8 cellular contexts compared by ENCODE assay signal in genomic region chr2:68709421-68709911, GRCh38. TPM values are rescaled to one million over a fixed set of nuclear protein-coding genes. Genes with fewer than 3 reads are reported as not detected.
DNase-seq lines count a peak whose midpoint lies in the region; ATAC-seq and TF ChIP-seq lines count a peak whose summit lies in the region.

No MANE protein-coding gene starts in this region.

- H3K4me2 ChIP-seq in smooth muscle cell = peak overlapping the region; percentile 75

- H3K4me3 ChIP-seq in right atrium auricular region = no peak overlapping the region
- no peak overlapping the region for H3K4me3 ChIP-seq in smooth muscle cell

- H3K27me3 ChIP-seq in right atrium auricular region = no peaks in the 10 kb centered on the region
- H3K27me3 ChIP-seq in smooth muscle cell (ENCODE audit: low read depth) = no peaks in the 10 kb centered on the region

- H3K36me3 Mint-ChIP-seq in activated T-helper 17 cell treated with anti-CD3 and anti-CD28 coated beads, Interleukin-2, amount 50 U/mL, for 72 hours (ENCODE audit: low read depth) = no peaks in the 10 kb centered on the region
- peaks cover 10% of the 10 kb centered on the region for H3K36me3 Mint-ChIP-seq in activated T-helper 1 cell treated with anti-CD3 and anti-CD28 coated beads, Interleukin-12 subunit alpha, Interleukin-12 subunit beta, Interleukin-2, Interleukin-4 antibody, amounts not matched to agents 30 ng/mL and 10 ng/mL and 1 ng/mL, durations not matched to agents 14 hours and 24 hours and 36 hours (ENCODE audit: low read depth)

- H3K4me1 Mint-ChIP-seq in activated T-helper 17 cell treated with anti-CD3 and anti-CD28 coated beads, Interleukin-2, amount 50 U/mL, for 72 hours = peaks cover 20% of the 10 kb centered on the region
- peaks cover 36% of the 10 kb centered on the region for H3K4me1 Mint-ChIP-seq in activated T-helper 1 cell treated with anti-CD3 and anti-CD28 coated beads, Interleukin-12 subunit alpha, Interleukin-12 subunit beta, Interleukin-2, Interleukin-4 antibody, amounts not matched to agents 30 ng/mL and 10 ng/mL and 1 ng/mL, durations not matched to agents 14 hours and 24 hours and 36 hours (ENCODE audit: low read depth)

- H3F3A ChIP-seq in smooth muscle cell (ENCODE audit: low read depth) = peaks cover 11% of the 10 kb centered on the region

- peak; percentile 40 to 80 for TF ChIP-seq CTCF in right atrium auricular region (IDR thresholded peaks at IDR 0.05)
- peak; percentile 74 for TF ChIP-seq CTCF in smooth muscle cell (IDR thresholded peaks at IDR 0.05; ENCODE audit: borderline replicate concordance, insufficient read depth, poor library complexity, severe bottlenecking)

- ATAC-seq in activated T-helper 17 cell treated with anti-CD3 and anti-CD28 coated beads, Interleukin-2, amount 50 U/mL, for 72 hours (replicated peaks) = peak; percentile 75
- no peak for ATAC-seq in HG03025 (IDR thresholded peaks at IDR 0.05; ENCODE audit: low FRiP score, unreplicated experiment)

- peak overlapping the region; percentile 38 for H3K4me3 Mint-ChIP-seq in activated T-helper 17 cell treated with anti-CD3 and anti-CD28 coated beads, Interleukin-2, amount 50 U/mL, for 72 hours
- H3K4me3 Mint-ChIP-seq in activated T-helper 1 cell treated with anti-CD3 and anti-CD28 coated beads, Interleukin-12 subunit alpha, Interleukin-12 subunit beta, Interleukin-2, Interleukin-4 antibody, amounts not matched to agents 30 ng/mL and 10 ng/mL and 1 ng/mL, durations not matched to agents 14 hours and 24 hours and 36 hours = no peak overlapping the region

- H3K36me3 ChIP-seq in right atrium auricular region (no peaks in the 10 kb centered on the region), smooth muscle cell (ENCODE audit: low read depth) (no peaks in the 10 kb centered on the region)

- H4K20me1 ChIP-seq in smooth muscle cell (ENCODE audit: low read depth) = no peaks in the 10 kb centered on the region

- DNase-seq in DMS53 (lab: John Stamatoyannopoulos, UW) = peak; percentile 81
- DNase-seq in HCEC 1CT = peak; percentile 59
- DNase-seq in NCI-H2227 treated with DMSO at 0.1 percent for 48 hours (lab: John Stamatoyannopoulos, UW) = peak; percentile 73
- DNase-seq in right atrium auricular region (ENCODE audit: low spot score) = no peak
- DNase-seq in smooth muscle cell (lab: John Stamatoyannopoulos, UW; ENCODE audit: unreplicated experiment) = no peak
- no peak for DNase-seq in activated T-helper 1 cell treated with anti-CD3 and anti-CD28 coated beads, Interleukin-12 subunit alpha, Interleukin-12 subunit beta, Interleukin-2, Interleukin-4 antibody, amounts not matched to agents 30 ng/mL and 10 ng/mL and 1 ng/mL, durations not matched to agents 14 hours and 24 hours and 36 hours (ENCODE audit: low spot score)

- H2AFZ ChIP-seq in smooth muscle cell (ENCODE audit: low read depth) = peak overlapping the region; percentile 44

- H3K9ac ChIP-seq in smooth muscle cell (ENCODE audit: low read depth) = no peak overlapping the region

- intact Hi-C loops in activated T-helper 1 cell treated with anti-CD3 and anti-CD28 coated beads, Interleukin-12 subunit alpha, Interleukin-12 subunit beta, Interleukin-2, Interleukin-4 antibody, amounts not matched to agents 30 ng/mL and 10 ng/mL and 1 ng/mL, durations not matched to agents 14 hours and 24 hours and 36 hours (cut with micrococcal nuclease) = loop anchor here (1.0 to 2.0 kb wide), 5 partner anchors 19 to 216 kb away; partner anchors contain the start of gene ARHGAP25

- no peaks in the 10 kb centered on the region for H3K4me1 ChIP-seq in right atrium auricular region
- H3K4me1 ChIP-seq in smooth muscle cell (ENCODE audit: low read depth) = no peaks in the 10 kb centered on the region

- peak overlapping the region; percentile 15 for H3K27ac Mint-ChIP-seq in activated T-helper 17 cell treated with anti-CD3 and anti-CD28 coated beads, Interleukin-2, amount 50 U/mL, for 72 hours
- no peak overlapping the region for H3K27ac Mint-ChIP-seq in activated T-helper 1 cell treated with anti-CD3 and anti-CD28 coated beads, Interleukin-12 subunit alpha, Interleukin-12 subunit beta, Interleukin-2, Interleukin-4 antibody, amounts not matched to agents 30 ng/mL and 10 ng/mL and 1 ng/mL, durations not matched to agents 14 hours and 24 hours and 36 hours

- H3K27ac ChIP-seq in right atrium auricular region = no peak overlapping the region
- no peak overlapping the region for H3K27ac ChIP-seq in smooth muscle cell (ENCODE audit: low read depth)

- H3K9me3 Mint-ChIP-seq in activated T-helper 17 cell treated with anti-CD3 and anti-CD28 coated beads, Interleukin-2, amount 50 U/mL, for 72 hours = no peaks in the 10 kb centered on the region
- no peaks in the 10 kb centered on the region for H3K9me3 Mint-ChIP-seq in activated T-helper 1 cell treated with anti-CD3 and anti-CD28 coated beads, Interleukin-12 subunit alpha, Interleukin-12 subunit beta, Interleukin-2, Interleukin-4 antibody, amounts not matched to agents 30 ng/mL and 10 ng/mL and 1 ng/mL, durations not matched to agents 14 hours and 24 hours and 36 hours

- 27% methylated on average over 5 of the region's 5 CpGs for WGBS in smooth muscle cell (ENCODE audit: low lambda C conversion rate)

- H3K27me3 Mint-ChIP-seq in activated T-helper 17 cell treated with anti-CD3 and anti-CD28 coated beads, Interleukin-2, amount 50 U/mL, for 72 hours = no peaks in the 10 kb centered on the region
- H3K27me3 Mint-ChIP-seq in activated T-helper 1 cell treated with anti-CD3 and anti-CD28 coated beads, Interleukin-12 subunit alpha, Interleukin-12 subunit beta, Interleukin-2, Interleukin-4 antibody, amounts not matched to agents 30 ng/mL and 10 ng/mL and 1 ng/mL, durations not matched to agents 14 hours and 24 hours and 36 hours (ENCODE audit: insufficient read depth) = peaks cover 6% of the 10 kb centered on the region

- no peaks in the 10 kb centered on the region for H3K79me2 ChIP-seq in smooth muscle cell (ENCODE audit: low read depth)

- no peaks in the 10 kb centered on the region for H3K9me3 ChIP-seq in right atrium auricular region
- H3K9me3 ChIP-seq in smooth muscle cell (replicated peaks; ENCODE audit: low read depth) = no peaks in the 10 kb centered on the region

RNA-seq across cellular contexts. Expression of gene ARHGAP25, which starts 25.1 kb away (rescaled TPM):
- total RNA-seq in activated T-helper 17 cell treated with anti-CD3 and anti-CD28 coated beads, Interleukin-2, amount 50 U/mL, for 72 hours = 10 to 100 TPM; 54.0 to 95.9 TPM
- total RNA-seq in right atrium auricular region (10 to 100 TPM in 1 of 2 donors, 1 to 10 TPM in 1; 4.2 to 12.8 TPM), smooth muscle cell (1.2 and 2.0 TPM in 2 replicates)
- polyA plus RNA-seq in smooth muscle cell = 1.5 and 2.7 TPM in 2 replicates
- 71.6 and 74.2 TPM in 2 replicates for total RNA-seq in activated T-helper 1 cell treated with anti-CD3 and anti-CD28 coated beads, Interleukin-12 subunit alpha, Interleukin-12 subunit beta, Interleukin-2, Interleukin-4 antibody, amounts not matched to agents 30 ng/mL and 10 ng/mL and 1 ng/mL, durations not matched to agents 14 hours and 24 hours and 36 hours

Comparison
In these comparisons a context has a peak if more than half of its experiments do, and no peak if none do; other contexts are left out.
1. DNase-seq: peak in DMS53 (single experiment), HCEC 1CT (single experiment) and NCI-H2227 treated with DMSO at 0.1 percent for 48 hours (single experiment); none in right atrium auricular region (single experiment), smooth muscle cell (single experiment) and activated T-helper 1 cell treated with anti-CD3 and anti-CD28 coated beads, Interleukin-12 subunit alpha, Interleukin-12 subunit beta, Interleukin-2, Interleukin-4 antibody, amounts not matched to agents 30 ng/mL and 10 ng/mL and 1 ng/mL, durations not matched to agents 14 hours and 24 hours and 36 hours (single experiment).